In genomic region chr22:31492151-31492550, GRCh38 we compare ENCODE assay signal across 13 cellular contexts. TPM values are rescaled to one million over a fixed set of nuclear protein-coding genes. Genes with fewer than 3 reads are reported as not detected.
DNase-seq lines count a peak whose midpoint lies in the region; ATAC-seq, FAIRE-seq and TF ChIP-seq lines count a peak whose summit lies in the region.
"Had no signal": no experiment of that assay in that cellular context is flagged by ENCODE, and none has a peak within 500 bp of the region (broad histone marks: within the 10 kb centered on the region; RNA-seq: fewer than 3 reads in every experiment).

No MANE protein-coding gene starts in this region.

- H3K27me3 ChIP-seq in bronchial epithelial cell (ENCODE audit: control insufficient read depth, insufficient read depth, low read length) (no peaks in the 10 kb centered on the region), gastrocnemius medialis (no peaks in the 10 kb centered on the region), adrenal gland (no peaks in the 10 kb centered on the region)
- H3K27me3 ChIP-seq: tibial nerve had no signal

- no peak for DNase-seq in activated T-cell treated with anti-CD3 and anti-CD28 coated beads, Interleukin-2, amount 50 U/mL, for 24 hours
- no peak for DNase-seq in activated T-cell treated with anti-CD3 and anti-CD28 coated beads, Interleukin-2, amount 50 U/mL, for 1 hour
- no peak for DNase-seq in RWPE1 (ENCODE audit: low spot score)
- DNase-seq in bronchial epithelial cell (ENCODE audit: low read depth): peak; percentile 26
- DNase-seq in gastrocnemius medialis: no peak
- no peak for DNase-seq in GM03348 (ENCODE audit: low spot score)
- DNase-seq in adrenal gland: no peak
- DNase-seq: ACHN, hippocampal formation, left cardiac atrium, NCI-H1694 treated with DMSO at 0.1 percent for 48 hours had no signal

- POLR2A ChIA-PET in RWPE1 (lab: Yijun Ruan, JAX; ENCODE audit: low non-redundant PET): no interaction called here

- TF ChIP-seq POLR2A in gastrocnemius medialis (IDR thresholded peaks at IDR 0.05): no peak
- no peak for TF ChIP-seq POLR2A in adrenal gland (IDR thresholded peaks at IDR 0.05)

- H3K9me3 ChIP-seq in gastrocnemius medialis (no peaks in the 10 kb centered on the region), adrenal gland (replicated peaks in 1 of 3) (no peaks in the 10 kb centered on the region)
- H3K9me3 ChIP-seq: tibial nerve had no signal

- FAIRE-seq in bronchial epithelial cell (lab: Jason Lieb, UNC): no peak

- peaks cover 52% of the 10 kb centered on the region for H3K36me3 Mint-ChIP-seq in activated T-cell treated with anti-CD3 and anti-CD28 coated beads, Interleukin-2, amount 50 U/mL, for 24 hours (ENCODE audit: low read depth)

- H3K36me3 ChIP-seq in bronchial epithelial cell (ENCODE audit: control insufficient read depth, insufficient read depth, low read length): no peaks in the 10 kb centered on the region
- H3K36me3 ChIP-seq in gastrocnemius medialis: peaks cover 0 to 13% of the 10 kb centered on the region in 2 donors
- peaks cover 0 to 10% of the 10 kb centered on the region in 2 donors for H3K36me3 ChIP-seq in adrenal gland (replicated peaks in 1 of 2)

- WGBS in adrenal gland, 4 donors: 92 to 97% (median 95%) methylated on average over 3 of the region's 3 CpGs

- H3K4me1 ChIP-seq in gastrocnemius medialis (peaks cover 32 to 39% of the 10 kb centered on the region in 2 donors), adrenal gland (replicated peaks in 1 of 2) (peaks cover 4 to 36% of the 10 kb centered on the region in 2 donors)

- H3K27ac ChIP-seq in RWPE1 (peak overlapping the region; percentile 29), gastrocnemius medialis (peak overlapping the region; percentile 86 to 99 (median 94)), adrenal gland (no peak overlapping the region)

- H3K9me3 Mint-ChIP-seq in activated T-cell treated with anti-CD3 and anti-CD28 coated beads, Interleukin-2, amount 50 U/mL, for 24 hours: no peaks in the 10 kb centered on the region

- CTCF ChIA-PET in RWPE1 (lab: Yijun Ruan, JAX): interaction anchor here (0.6 kb wide), 1 partner anchor 10 kb away, joined by 4 read pairs; no protein-coding TSS in a partner anchor

- peaks cover 54% of the 10 kb centered on the region for H3K4me1 Mint-ChIP-seq in activated T-cell treated with anti-CD3 and anti-CD28 coated beads, Interleukin-2, amount 50 U/mL, for 24 hours (ENCODE audit: low read depth)

- H3K4me3 ChIP-seq in bronchial epithelial cell (ENCODE audit: low read depth, low read length): no peak overlapping the region
- no peak overlapping the region for H3K4me3 ChIP-seq in gastrocnemius medialis
- no peak overlapping the region for H3K4me3 ChIP-seq in adrenal gland
- H3K4me3 ChIP-seq: tibial nerve had no signal

- in situ Hi-C loops in gastrocnemius medialis (cut with MboI; ENCODE audit: low sequenced_read_pairs in 4 of 4): no loop called here

- H3K27ac Mint-ChIP-seq in activated T-cell treated with anti-CD3 and anti-CD28 coated beads, Interleukin-2, amount 50 U/mL, for 24 hours: peak overlapping the region; percentile 96

- ATAC-seq in gastrocnemius medialis: no peak
- no peak for ATAC-seq in HG03039 (IDR thresholded peaks at IDR 0.05; ENCODE audit: unreplicated experiment)
- ATAC-seq: left cardiac atrium had no signal

- H3K27me3 Mint-ChIP-seq in activated T-cell treated with anti-CD3 and anti-CD28 coated beads, Interleukin-2, amount 50 U/mL, for 24 hours: no peaks in the 10 kb centered on the region

- no peak for TF ChIP-seq CTCF in RWPE1 (conservative IDR thresholded peaks at IDR 0.05; ENCODE audit: low read depth)
- no peak for TF ChIP-seq CTCF in bronchial epithelial cell (IDR thresholded peaks at IDR 0.05; ENCODE audit: insufficient read depth, low read length, severe bottlenecking)
- TF ChIP-seq CTCF in gastrocnemius medialis (IDR thresholded peaks at IDR 0.05 in 4 of 5, conservative IDR thresholded peaks at IDR 0.05 in 1 of 5): no peak
- TF ChIP-seq CTCF in adrenal gland (IDR thresholded peaks at IDR 0.05): no peak

- intact Hi-C loops in gastrocnemius medialis (cut with DNase I; ENCODE audit: low total_unique reads) (loop anchor here (5.0 kb wide), 3 partner anchors 140 to 260 kb away; partner anchors contain the start of genes DEPDC5, PATZ1 and PRR14L), adrenal gland (cut with DNase I) (no loop called here)

- peak overlapping the region; percentile 32 for H3K4me3 Mint-ChIP-seq in activated T-cell treated with anti-CD3 and anti-CD28 coated beads, Interleukin-2, amount 50 U/mL, for 24 hours

RNA-seq across cellular contexts. Expression of gene EIF4ENIF1, which starts 2.5 kb away (rescaled TPM):
- total RNA-seq in bronchial epithelial cell (5.3 and 12.9 TPM in 2 replicates), gastrocnemius medialis (10 to 100 TPM; 10.1 to 19.6 (median 15.1) TPM), adrenal gland (10 to 100 TPM in 7 of 8 donors, 1 to 10 TPM in 1; 9.2 to 32.8 (median 23.6) TPM)
- 10 to 100 TPM; 14.1 to 29.3 (median 20.2) TPM for polyA plus RNA-seq in adrenal gland

RNA-seq across cellular contexts. Expression of gene SFI1, which starts 4.2 kb away (rescaled TPM):
- total RNA-seq in bronchial epithelial cell (9.0 and 14.5 TPM in 2 replicates), gastrocnemius medialis (10 to 100 TPM in 1 of 4 donors, 1 to 10 TPM in 3; 1.1 to 12.6 (median 2.7) TPM), adrenal gland (10 to 100 TPM; 15.1 to 48.3 (median 33.1) TPM)
- polyA plus RNA-seq in adrenal gland: 100 to 1,000 TPM in 1 of 3 donors, 10 to 100 TPM in 2; 13.4 to 130 (median 84.0) TPM

Comparison
In these comparisons a context has a peak if more than half of its experiments do, and no peak if none do; other contexts are left out.
1. H3K27ac ChIP-seq: peak in RWPE1 (single experiment) and gastrocnemius medialis (4 of 4); none in adrenal gland (0 of 5).